Comparison of ENCODE assay signal across 23 cellular contexts in genomic region chr5:3220638-3221288, GRCh38.
DNase-seq lines count a peak whose midpoint lies in the region; ATAC-seq and TF ChIP-seq lines count a peak whose summit lies in the region.
"Had no signal": no experiment of that assay in that cellular context is flagged by ENCODE, and none has a peak within 500 bp of the region (broad histone marks: within the 10 kb centered on the region; RNA-seq: fewer than 3 reads in every experiment).

No MANE protein-coding gene starts in this region.

- H3K27ac Mint-ChIP-seq in WTC11, result no peak overlapping the region
- H3K27ac Mint-ChIP-seq: CD14-positive monocyte; CD8-positive, alpha-beta memory T cell had no signal

- TF ChIP-seq CTCF in lung (IDR thresholded peaks at IDR 0.05; ENCODE audit: control extremely low read depth, extremely low read depth) (no peak), WTC11 (IDR thresholded peaks at IDR 0.05) (no peak)

- peaks cover 4% of the 10 kb centered on the region for H3K4me1 Mint-ChIP-seq in WTC11
- H3K4me1 Mint-ChIP-seq: CD14-positive monocyte; CD8-positive, alpha-beta memory T cell had no signal

- H3K36me3 Mint-ChIP-seq in WTC11, result no peaks in the 10 kb centered on the region
- H3K36me3 Mint-ChIP-seq: CD14-positive monocyte had no signal

- H3K4me1 ChIP-seq in lung (ENCODE audit: control insufficient read depth in 2 of 2, insufficient read depth in 2 of 2, low read length in 2 of 2), result no peaks in the 10 kb centered on the region
- H3K4me1 ChIP-seq: BE2C had no signal

- H3K27me3 ChIP-seq in lung (ENCODE audit: control insufficient read depth, insufficient read depth), result no peaks in the 10 kb centered on the region
- H3K27me3 ChIP-seq: BE2C had no signal

- H3K27me3 Mint-ChIP-seq in WTC11 (ENCODE audit: low read depth), result peaks cover 8% of the 10 kb centered on the region; the same call in 1 of the 2 replicates
- H3K27me3 Mint-ChIP-seq: CD8-positive, alpha-beta memory T cell had no signal

- DNase-seq in NCI-H2171 treated with DMSO at 0.1 percent for 48 hours (lab: John Stamatoyannopoulos, UW) (peak; percentile 80), NCI-H748 (lab: John Stamatoyannopoulos, UW; ENCODE audit: unreplicated experiment) (peak; percentile 75), lung (ENCODE audit: low spot score) (peak; percentile 26), ureter (ENCODE audit: low spot score) (peak; percentile 23), AG20443 (ENCODE audit: low spot score) (no peak), WTC11 (ENCODE audit: low spot score) (no peak)
- DNase-seq: BE2C; CD8-positive, alpha-beta memory T cell; DMS 273 treated with DMSO at 0.1 percent for 48 hours; DMS79; EL; GDM1; NCI-H1048; NCI-H1417; NCI-H1694; NCI-H2029 treated with DMSO at 0.1 percent for 48 hours; NCI-H524; RPMI8226; SHP77 had no signal

- H3K9me3 Mint-ChIP-seq in WTC11, result no peaks in the 10 kb centered on the region

- H3K36me3 ChIP-seq in lung (ENCODE audit: control insufficient read depth in 2 of 2, insufficient read depth in 2 of 2, low read length in 2 of 2), result no peaks in the 10 kb centered on the region
- H3K36me3 ChIP-seq: BE2C had no signal

- H3K4me3 Mint-ChIP-seq in WTC11, result no peak overlapping the region
- H3K4me3 Mint-ChIP-seq: CD14-positive monocyte; CD8-positive, alpha-beta memory T cell had no signal

- ATAC-seq in lung (ENCODE audit: insufficient read depth, low FRiP score) (no peak), GM21529 (IDR thresholded peaks at IDR 0.05; ENCODE audit: unreplicated experiment) (no peak), WTC11 (no peak)
- ATAC-seq: GM12878, HCT116 had no signal

- CTCF ChIA-PET in WTC11 (lab: Charles Lee), result no interaction called here

- no peak overlapping the region for H3K4me3 ChIP-seq in lung
- H3K4me3 ChIP-seq: GM12878 had no signal

- WGBS in lung, 2 donors, result 91 to 92% methylated on average over 31 of the region's 31 CpGs

- no peak overlapping the region for H3K27ac ChIP-seq in lung (ENCODE audit: low read depth in 1 of 2, low read length in 1 of 2)

- H3K9me3 ChIP-seq in lung (ENCODE audit: control insufficient read depth in 2 of 2, insufficient read depth in 1 of 2, low read length in 1 of 2), result peaks cover 0 to 2% of the 10 kb centered on the region in 2 donors
- H3K9me3 ChIP-seq: BE2C had no signal

- POLR2A ChIA-PET in WTC11 (lab: Charles Lee), result no interaction called here

TF ChIP-seq in WTC11, 78 proteins besides CTCF, POLR2A, EP300 and RAD21:
- no peak for TF ChIP-seq FOXK1 (CRISPR knock-in tag; IDR thresholded peaks at IDR 0.05)
- no peak for TF ChIP-seq ZNF317 (CRISPR knock-in tag; IDR thresholded peaks at IDR 0.05; ENCODE audit: borderline replicate concordance, low read depth)
- TF ChIP-seq E2F5 (CRISPR knock-in tag; IDR thresholded peaks at IDR 0.05), result no peak
- TF ChIP-seq PRRX2 (CRISPR knock-in tag; IDR thresholded peaks at IDR 0.05), result no peak
- no peak for TF ChIP-seq ETV6 (CRISPR knock-in tag; IDR thresholded peaks at IDR 0.05)
- TF ChIP-seq FOXP1 (CRISPR knock-in tag; IDR thresholded peaks at IDR 0.05; ENCODE audit: borderline replicate concordance), result no peak
- TF ChIP-seq ZBTB43 (CRISPR knock-in tag; IDR thresholded peaks at IDR 0.05), result no peak
- TF ChIP-seq CBFB (CRISPR knock-in tag; IDR thresholded peaks at IDR 0.05; ENCODE audit: low read depth), result no peak
- no peak for TF ChIP-seq NR3C1 (CRISPR knock-in tag; conservative IDR thresholded peaks at IDR 0.05; ENCODE audit: low read depth)
- TF ChIP-seq ZNF425 (CRISPR knock-in tag; conservative IDR thresholded peaks at IDR 0.05), result no peak
- no peak for TF ChIP-seq ZNF281 (CRISPR knock-in tag; IDR thresholded peaks at IDR 0.05)

Comparison
In these comparisons a context has a peak if more than half of its experiments do, and no peak if none do; other contexts are left out.
1. DNase-seq: peak in NCI-H2171 treated with DMSO at 0.1 percent for 48 hours (single experiment), NCI-H748 (single experiment), lung (single experiment) and ureter (single experiment); none in AG20443 (single experiment) and WTC11 (single experiment).